In genomic region chr15:72670656-72671352, GRCh38 we compare ENCODE assay signal across 8 cellular contexts. TPM values are rescaled to one million over a fixed set of nuclear protein-coding genes. Genes with fewer than 3 reads are reported as not detected.
DNase-seq lines count a peak whose midpoint lies in the region; ATAC-seq, FAIRE-seq and TF ChIP-seq lines count a peak whose summit lies in the region.
"Not testable (repeated sequence)": the region's sequence is repeated elsewhere in the genome, so short reads cannot be mapped to it uniquely, and the experiment has no call there.

No MANE protein-coding gene starts in this region.

- H3K4me3 ChIP-seq in astrocyte (ENCODE audit: insufficient read depth, low read depth, low read length) = not testable (repeated sequence)
- H3K4me3 ChIP-seq in heart right ventricle = peak overlapping the region in 4 of 10 donors; percentile 24 to 40 (median 30)
- peak overlapping the region in 1 of 2 experiments; percentile 32 for H3K4me3 ChIP-seq in neutrophil (ENCODE audit: low read depth in 1 of 2, low read length in 1 of 2)

- H3K4me3 Mint-ChIP-seq in astrocyte (ENCODE audit: unreplicated experiment) = peak overlapping the region; percentile 60

- 5% methylated on average over 8 of the region's 8 CpGs for WGBS in heart right ventricle, 2 donors

- not testable (repeated sequence) for H4K20me1 ChIP-seq in astrocyte (ENCODE audit: insufficient read depth, low read length)

- peak overlapping the region; percentile 90 for H2AFZ ChIP-seq in astrocyte (ENCODE audit: low read depth, low read length)

- H3K9me3 Mint-ChIP-seq in astrocyte (ENCODE audit: unreplicated experiment) = not testable (repeated sequence)

- H3K4me2 ChIP-seq in astrocyte (ENCODE audit: low read length) = peak overlapping the region; percentile 85

- H3K9ac ChIP-seq in astrocyte (ENCODE audit: low read length) = not testable (repeated sequence)

- not testable (repeated sequence) for H3K79me2 ChIP-seq in astrocyte (ENCODE audit: insufficient read depth, low read length)

- TF ChIP-seq CTCF in D721Med (IDR thresholded peaks at IDR 0.05; ENCODE audit: insufficient read depth, missing control alignments) = peak; percentile 50
- peak; percentile 97 for TF ChIP-seq CTCF in VCaP (conservative IDR thresholded peaks at IDR 0.05)
- TF ChIP-seq CTCF in astrocyte (IDR thresholded peaks at IDR 0.05; ENCODE audit: insufficient read depth, low read depth, low read length) = peak; percentile 65
- peak in 8 of 9 donors; percentile 43 to 73 (median 66) for TF ChIP-seq CTCF in heart right ventricle (IDR thresholded peaks at IDR 0.05)
- TF ChIP-seq CTCF in neutrophil (IDR thresholded peaks at IDR 0.05) = peak; percentile 70

- not testable (repeated sequence) for H3K27me3 ChIP-seq in astrocyte (ENCODE audit: insufficient read depth, low read length)
- peaks cover 0 to 33% (median 28%) of the 10 kb centered on the region in 7 donors for H3K27me3 ChIP-seq in heart right ventricle
- peaks cover 34% of the 10 kb centered on the region for H3K27me3 ChIP-seq in neutrophil

- ATAC-seq in GM21423 (IDR thresholded peaks at IDR 0.05; ENCODE audit: unreplicated experiment) (peak; percentile 79), HG03575 (IDR thresholded peaks at IDR 0.05; ENCODE audit: extremely low read depth, insufficient number of reproducible peaks, low FRiP score, unreplicated experiment) (peak; percentile 49), heart right ventricle (peak; percentile 94 to 99 (median 98))

- not testable (repeated sequence) for FAIRE-seq in D721Med (lab: Jason Lieb, UNC); astrocyte (lab: Jason Lieb, UNC)

- H3K9me3 ChIP-seq in astrocyte (ENCODE audit: insufficient read depth, low read depth, low read length); heart right ventricle; neutrophil: not testable (repeated sequence)

- not testable (repeated sequence) for H3K4me1 Mint-ChIP-seq in astrocyte (ENCODE audit: low read depth, unreplicated experiment)

- H3K27ac ChIP-seq in VCaP (peak overlapping the region; percentile 30; the same call in 1 of the 2 replicates), heart right ventricle (peak overlapping the region in 2 of 10 donors; percentile 37 to 39)
- not testable (repeated sequence) for H3K27ac ChIP-seq in astrocyte (ENCODE audit: low read depth, low read length); neutrophil

- H3K36me3 Mint-ChIP-seq in astrocyte (ENCODE audit: low read depth, unreplicated experiment) = not testable (repeated sequence)

- H3K27me3 Mint-ChIP-seq in astrocyte (ENCODE audit: low read depth, unreplicated experiment) = not testable (repeated sequence)

- not testable (repeated sequence) for DNase-seq in D721Med (ENCODE audit: insufficient read length, low spot score)
- peak; percentile 24 for DNase-seq in astrocyte (ENCODE audit: low read depth)
- DNase-seq in heart right ventricle = peak; percentile 72 to 76
- peak; percentile 31 to 35 for DNase-seq in stimulated activated CD8-positive, alpha-beta memory T cell treated with anti-CD3 and anti-CD28 coated beads, Interleukin-7, amount 100 ng/mL, for 4 hours (ENCODE audit: low read depth in 2 of 2)

- intact Hi-C loops in heart right ventricle (cut with DNase I) = loop anchor here in 6 of 10 donors (10.0 kb wide), 3 partner anchors 66 to 326 kb away; no protein-coding TSS in a partner anchor

- peak overlapping the region; percentile 2 for H3K27ac Mint-ChIP-seq in astrocyte (ENCODE audit: unreplicated experiment)

- H3K4me1 ChIP-seq in astrocyte (ENCODE audit: insufficient read depth, low read length); heart right ventricle; neutrophil (ENCODE audit: control insufficient read depth in 1 of 2, insufficient read depth in 1 of 2, low read depth in 1 of 2, low read length in 1 of 2): not testable (repeated sequence)

- not testable (repeated sequence) for H3K36me3 ChIP-seq in astrocyte (ENCODE audit: insufficient read depth, low read length); heart right ventricle; neutrophil

RNA-seq across cellular contexts. Expression of gene HIGD2B, which starts 15.2 kb away (rescaled TPM):
- total RNA-seq in astrocyte (not detected in 2 replicates), heart right ventricle (not detected)
- polyA plus RNA-seq in heart right ventricle = not detected

RNA-seq across cellular contexts. Expression of gene BBS4, which starts 15.2 kb away (rescaled TPM):
- total RNA-seq in astrocyte (16.9 and 17.7 TPM in 2 replicates), heart right ventricle (10 to 100 TPM in 9 of 10 donors, 1 to 10 TPM in 1; 6.8 to 18.0 (median 12.7) TPM)
- polyA plus RNA-seq in heart right ventricle = 1 to 10 TPM; 8.3 to 9.2 TPM

RNA-seq across cellular contexts. Expression of gene GOLGA6B, which starts 16.3 kb away (rescaled TPM):
- total RNA-seq in astrocyte = 0.36 TPM in 1 of 2 replicates, not detected in the other
- total RNA-seq in heart right ventricle = not detected
- not detected for polyA plus RNA-seq in heart right ventricle
